Comparison of ENCODE assay signal across 8 cellular contexts in the genomic region with DNA sequence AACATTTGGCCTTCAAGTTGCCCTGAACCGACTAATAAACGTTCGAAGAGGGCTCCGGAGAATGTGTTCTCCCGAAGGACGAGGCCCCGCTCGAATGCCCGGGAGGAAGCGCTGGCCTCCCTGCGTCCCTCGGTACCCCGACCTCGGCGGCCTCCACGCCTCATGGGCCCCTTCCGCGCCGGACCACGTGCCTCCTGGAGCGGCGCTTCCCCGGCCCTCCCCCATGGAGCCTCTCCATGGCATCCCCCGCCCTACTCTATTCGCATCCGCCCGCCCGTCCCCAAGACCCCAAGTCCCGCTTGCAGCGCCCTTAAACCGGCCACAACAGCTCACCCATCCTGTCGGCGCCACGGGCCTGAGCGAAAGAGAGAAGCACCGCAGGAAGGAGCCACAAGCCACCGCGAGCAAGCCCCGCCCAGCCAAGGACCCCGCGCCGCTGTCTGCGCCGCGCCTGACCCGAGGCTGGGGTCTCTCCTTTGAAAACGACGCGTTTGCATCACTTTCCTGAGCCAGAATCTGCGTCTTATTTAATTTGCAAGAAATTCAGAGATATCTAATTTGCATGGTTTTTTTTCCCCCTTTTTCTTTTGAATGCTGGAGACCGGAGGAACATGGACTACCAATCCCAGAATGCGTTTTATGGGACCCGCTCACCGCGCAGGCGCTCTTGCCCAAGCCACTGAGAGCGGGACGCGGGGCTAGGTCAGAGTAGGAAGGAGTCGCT. TPM values are rescaled to one million over a fixed set of nuclear protein-coding genes. Genes with fewer than 3 reads are reported as not detected.
DNase-seq lines count a peak whose midpoint lies in the region; ATAC-seq and TF ChIP-seq lines count a peak whose summit lies in the region.

RPS23 (minus strand) TSS at position 368 of the 724 bp plus-strand sequence; CDS start at position 337, 31 bp downstream.

- H3K9me3 Mint-ChIP-seq in Calu3 (ENCODE audit: low read depth, unreplicated experiment) = no peaks in the 10 kb centered on the region

- peak; percentile 93 for ATAC-seq in GM21423 (IDR thresholded peaks at IDR 0.05; ENCODE audit: unreplicated experiment)

- H3K27me3 Mint-ChIP-seq in Calu3 (ENCODE audit: unreplicated experiment) = no peaks in the 10 kb centered on the region

- DNase-seq in Calu3 = peak; percentile 91
- DNase-seq in activated CD8-positive, alpha-beta memory T cell treated with anti-CD3 and anti-CD28 coated beads, Interleukin-2, amount 50 U/mL, for 48 hours = peak; percentile 94
- DNase-seq in epidermal melanocyte (ENCODE audit: insufficient read length, low spot score) = peak; percentile 70
- peak; percentile 54 to 74 for DNase-seq in stimulated activated CD8-positive, alpha-beta memory T cell treated with anti-CD3 and anti-CD28 coated beads, Interleukin-4, amount 100 ng/mL, for 1 hour (ENCODE audit: low read depth in 2 of 2, low spot score in 1 of 2)

- H3K4me1 ChIP-seq in HUES6 (ENCODE audit: control insufficient read depth, insufficient read depth, low read length) = peaks cover 10% of the 10 kb centered on the region; the same call in 1 of the 2 replicates
- H3K4me1 ChIP-seq in OCI-LY3 (ENCODE audit: low read length) = peaks cover 39% of the 10 kb centered on the region
- peaks cover 24% of the 10 kb centered on the region for H3K4me1 ChIP-seq in mononuclear cell (ENCODE audit: insufficient read depth, low read length)

- H3K27me3 ChIP-seq in HUES6 (ENCODE audit: control insufficient read depth, insufficient read depth, low read length) = no peaks in the 10 kb centered on the region
- H3K27me3 ChIP-seq in OCI-LY3 (ENCODE audit: low read depth, low read length) = no peaks in the 10 kb centered on the region
- H3K27me3 ChIP-seq in mononuclear cell (ENCODE audit: insufficient read depth, low read length) = no peaks in the 10 kb centered on the region

- H3K4me2 ChIP-seq in OCI-LY3 (ENCODE audit: low read length) = peak within 1 kb of the TSS; percentile 91

- CTCF ChIA-PET in Calu3 (lab: Charles Lee) = interaction anchor here (0.6 to 1.4 kb wide), 3 partner anchors 13 to 760 kb away, joined by 3 to 5 read pairs (median 4); no protein-coding TSS in a partner anchor

- peaks cover 50% of the 10 kb centered on the region for H3K79me2 ChIP-seq in OCI-LY3 (ENCODE audit: low read length)

- H3K36me3 ChIP-seq in HUES6 (ENCODE audit: control insufficient read depth, insufficient read depth, low read length) (peaks cover 34% of the 10 kb centered on the region), OCI-LY3 (replicated peaks; ENCODE audit: low read depth, low read length) (peaks cover 34% of the 10 kb centered on the region)

- peak within 1 kb of the TSS; percentile 99 for H3K27ac ChIP-seq in HUES6 (ENCODE audit: low read depth, low read length)
- H3K27ac ChIP-seq in OCI-LY3 (ENCODE audit: low read length) = peak within 1 kb of the TSS; percentile 74

- no peaks in the 10 kb centered on the region for H4K20me1 ChIP-seq in OCI-LY3 (ENCODE audit: insufficient read depth, low read length)

- peak within 1 kb of the TSS; percentile 78 for H3K4me3 Mint-ChIP-seq in Calu3 (ENCODE audit: low read depth, unreplicated experiment)

- intact Hi-C loops in Calu3 (cut with micrococcal nuclease; ENCODE audit: unreplicated experiment) = no loop called here

- peak within 1 kb of the TSS; percentile 93 for H3K4me3 ChIP-seq in HUES6 (ENCODE audit: low read depth, low read length)
- H3K4me3 ChIP-seq in OCI-LY3 (ENCODE audit: low read length) = peak within 1 kb of the TSS; percentile 94
- H3K4me3 ChIP-seq in mononuclear cell (ENCODE audit: low read length) = peak within 1 kb of the TSS; percentile 90

- peaks cover 20% of the 10 kb centered on the region for H3K4me1 Mint-ChIP-seq in Calu3 (ENCODE audit: low read depth, unreplicated experiment)

- BruUV-seq in Calu3 (replicated peaks; lab: Mats Ljungman, UMichigan) = no TSS peak

- peak within 1 kb of the TSS; percentile 99 for H3K9ac ChIP-seq in HUES6 (ENCODE audit: low read length)
- peak within 1 kb of the TSS; percentile 97 for H3K9ac ChIP-seq in OCI-LY3 (ENCODE audit: low read length)

- no peaks in the 10 kb centered on the region for H3K9me3 ChIP-seq in HUES6 (ENCODE audit: control insufficient read depth, insufficient read depth, low read depth, low read length)
- no peaks in the 10 kb centered on the region for H3K9me3 ChIP-seq in OCI-LY3 (ENCODE audit: insufficient read depth, low read length)
- H3K9me3 ChIP-seq in mononuclear cell (ENCODE audit: low read depth, low read length) = no peaks in the 10 kb centered on the region

- H3K36me3 Mint-ChIP-seq in Calu3 (ENCODE audit: insufficient read depth, unreplicated experiment) = peaks cover 63% of the 10 kb centered on the region

- peak within 1 kb of the TSS; percentile 68 for H2AFZ ChIP-seq in OCI-LY3 (ENCODE audit: low read depth, low read length)

- H3K27ac Mint-ChIP-seq in Calu3 (ENCODE audit: unreplicated experiment) = peak within 1 kb of the TSS; percentile 96

- no peak for TF ChIP-seq CTCF in Calu3 (IDR thresholded peaks at IDR 0.05; ENCODE audit: unreplicated experiment)
- no peak for TF ChIP-seq CTCF in OCI-LY3 (IDR thresholded peaks at IDR 0.05; ENCODE audit: low read depth, low read length)

RNA-seq across cellular contexts. Expression of gene RPS23, which starts in this region (rescaled TPM):
- total RNA-seq in Calu3 (2022) = 1,390 and 1,628 TPM in 2 replicates
- 5,529 TPM for total RNA-seq in mononuclear cell

Comparison
In these comparisons a context has a peak if more than half of its experiments do, and no peak if none do; other contexts are left out.
1. Peak in every context shown above with its lines: DNase-seq, ATAC-seq, H3K4me3 ChIP-seq and H3K27ac ChIP-seq.